Comparison of ENCODE assay signal across 9 cellular contexts in the genomic region with DNA sequence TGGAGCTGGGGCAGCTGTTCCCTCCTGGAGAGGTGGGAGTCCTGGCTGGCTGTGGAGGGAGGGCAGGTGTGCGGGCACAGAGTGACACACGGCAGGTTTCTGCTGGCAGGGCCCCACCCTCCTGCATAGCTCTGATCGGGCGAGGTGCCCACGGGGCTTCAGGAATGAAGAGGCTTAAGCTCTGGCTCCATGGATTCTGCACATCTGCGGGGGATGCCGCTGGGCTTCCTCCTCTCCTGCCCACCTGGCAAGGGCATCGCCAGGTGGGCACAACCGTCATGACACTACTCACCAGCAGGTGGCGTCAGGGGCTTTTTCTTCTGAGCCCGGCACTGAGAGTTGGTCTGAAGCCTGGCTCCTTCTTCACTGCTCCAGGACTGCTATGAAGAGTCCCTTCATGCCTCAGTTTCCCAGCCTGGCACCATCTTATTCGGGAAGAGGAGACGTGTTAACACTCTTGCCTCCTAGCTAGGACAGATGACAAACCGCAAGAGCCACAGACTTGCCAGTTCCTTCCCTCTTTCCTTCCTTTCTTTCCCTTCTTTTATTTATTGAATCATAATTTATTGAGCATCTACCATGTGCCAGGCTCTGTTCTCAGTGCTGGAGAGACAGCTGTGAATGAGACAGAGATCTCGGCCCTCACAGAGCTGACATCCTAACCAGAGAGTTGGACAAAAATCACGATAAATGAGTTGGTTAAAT. TPM values are rescaled to one million over a fixed set of nuclear protein-coding genes. Genes with fewer than 3 reads are reported as not detected.
DNase-seq lines count a peak whose midpoint lies in the region; ATAC-seq and TF ChIP-seq lines count a peak whose summit lies in the region.
"Had no signal": no experiment of that assay in that cellular context is flagged by ENCODE, and none has a peak within 500 bp of the region (broad histone marks: within the 10 kb centered on the region; RNA-seq: fewer than 3 reads in every experiment).

No MANE protein-coding gene starts in this region.

- peak; percentile 79 to 81 for ATAC-seq in lower lobe of right lung
- no peak for ATAC-seq in HG02981 (IDR thresholded peaks at IDR 0.05; ENCODE audit: unreplicated experiment)

- no peaks in the 10 kb centered on the region for H3K4me1 ChIP-seq in lower lobe of right lung

- no peaks in the 10 kb centered on the region for H3K9me3 ChIP-seq in lower lobe of right lung

- TF ChIP-seq CTCF in lower lobe of right lung (IDR thresholded peaks at IDR 0.05), result peak; percentile 76

- H3K4me3 ChIP-seq in lower lobe of right lung, result no peak overlapping the region

- intact Hi-C loops in lower lobe of right lung (cut with DNase I), result no loop called here

- no peak overlapping the region for H3K27ac ChIP-seq in lower lobe of right lung

- H3K36me3 ChIP-seq in lower lobe of right lung, result no peaks in the 10 kb centered on the region

- DNase-seq in NCI-H1417 (lab: John Stamatoyannopoulos, UW) (peak; percentile 35 to 61 (median 59)), NCI-H1417 treated with DMSO at 0.1 percent for 48 hours (lab: John Stamatoyannopoulos, UW) (no peak), NCI-H2227 treated with DMSO at 0.1 percent for 48 hours (lab: John Stamatoyannopoulos, UW) (peak; percentile 90), cerebellar cortex (ENCODE audit: low spot score) (peak; percentile 78), lower lobe of right lung (peak; percentile 74)
- peak; percentile 73 to 76 for DNase-seq in activated CD4-positive, alpha-beta T cell treated with anti-CD3 and anti-CD28 coated beads for 4 hours
- DNase-seq in stimulated activated CD8-positive, alpha-beta memory T cell treated with anti-CD3 and anti-CD28 coated beads, Interleukin-2, amount 100 ng/mL, for 1 hour (ENCODE audit: low read depth in 2 of 2), result peak; percentile 49 to 66

- H3K27me3 ChIP-seq in lower lobe of right lung (ENCODE audit: low read depth), result peaks cover 12% of the 10 kb centered on the region

RNA-seq across cellular contexts. Expression of gene PAK4, which starts 15.2 kb away (rescaled TPM):
- total RNA-seq in lower lobe of right lung, result 73.0 TPM

RNA-seq across cellular contexts. Expression of gene ACP7, which starts 26.2 kb away (rescaled TPM):
- not detected for total RNA-seq in lower lobe of right lung
- total RNA-seq: glomerular endothelial cell had no signal
